8 cellular contexts compared by ENCODE assay signal in the genomic region with DNA sequence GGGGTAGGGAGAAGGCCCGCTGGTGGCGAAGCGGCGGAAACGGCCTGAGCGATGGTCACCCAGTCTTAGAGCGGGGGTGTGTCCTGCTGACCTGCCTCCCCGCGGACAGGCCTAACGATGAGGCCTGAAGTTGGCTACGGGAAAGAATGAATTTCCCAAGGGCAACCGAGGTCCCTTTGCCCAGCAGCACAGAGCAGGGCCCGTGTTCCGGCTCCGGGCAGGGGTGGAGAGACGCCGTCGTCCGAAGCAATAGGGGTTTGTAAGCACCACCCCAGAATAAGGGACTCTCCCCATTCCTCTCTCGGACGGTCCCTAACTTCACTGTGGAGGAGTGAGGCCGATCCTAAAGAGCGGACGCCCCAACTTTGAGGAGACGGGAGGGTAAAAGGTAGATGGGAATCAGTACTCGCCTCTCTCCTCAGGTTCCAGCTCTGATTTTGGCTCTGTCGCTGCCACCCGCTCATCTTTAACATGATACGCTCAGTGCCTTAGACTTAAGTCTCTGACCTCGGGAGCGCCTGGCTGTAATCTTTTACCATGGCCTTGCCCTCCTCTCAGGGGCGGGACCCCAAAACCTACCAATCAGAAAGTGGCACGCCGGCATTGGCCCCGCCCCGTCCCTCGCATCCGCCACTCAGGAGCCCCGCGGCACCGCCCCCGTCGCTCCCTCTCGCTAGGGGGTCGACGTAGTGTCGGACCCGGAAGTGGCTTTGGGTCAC. TPM values are rescaled to one million over a fixed set of nuclear protein-coding genes. Genes with fewer than 3 reads are reported as not detected.
DNase-seq lines count a peak whose midpoint lies in the region; ATAC-seq and TF ChIP-seq lines count a peak whose summit lies in the region.

A gene with protein sequence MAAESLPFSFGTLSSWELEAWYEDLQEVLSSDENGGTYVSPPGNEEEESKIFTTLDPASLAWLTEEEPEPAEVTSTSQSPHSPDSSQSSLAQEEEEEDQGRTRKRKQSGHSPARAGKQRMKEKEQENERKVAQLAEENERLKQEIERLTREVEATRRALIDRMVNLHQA (minus strand): TSS at position 507 of the 719 bp plus-strand sequence. CDS start 3,108 bp downstream, outside the sequence.

- peak within 1 kb of the TSS; percentile 83 for H3K4me3 ChIP-seq in H7 (ENCODE audit: insufficient read depth, low read depth, low read length)

- H3K9me3 ChIP-seq in ES-I3 (ENCODE audit: control insufficient read depth, insufficient read depth, low read length) = no peaks in the 10 kb centered on the region

- no peak for TF ChIP-seq CTCF in nephron (IDR thresholded peaks at IDR 0.05; ENCODE audit: unreplicated experiment in 3 of 3)

- H3K36me3 ChIP-seq in ES-I3 (ENCODE audit: insufficient read depth, low read length) = peaks cover 36% of the 10 kb centered on the region
- H3K36me3 ChIP-seq in H7 (replicated peaks; ENCODE audit: control insufficient read depth, insufficient read depth, low read length) = peaks cover 33% of the 10 kb centered on the region

- no peaks in the 10 kb centered on the region; the same call in 1 of the 2 replicates for H3K4me1 ChIP-seq in ES-I3 (ENCODE audit: insufficient read depth, low read length)

- peak within 1 kb of the TSS; percentile 99 to 100 (median 99) for H3K27ac Mint-ChIP-seq in nephron

- H3K4me3 Mint-ChIP-seq in nephron = peak within 1 kb of the TSS; percentile 95 to 100 (median 98)

- H3K9ac ChIP-seq in ES-I3 (ENCODE audit: low read depth, low read length) = peak within 1 kb of the TSS; percentile 98

- DNase-seq in H7 (no peak), M059J (ENCODE audit: low read depth) (peak; percentile 98), fibroblast of peridontal ligament (ENCODE audit: extremely low read depth) (peak; percentile 98)
- peak; percentile 100 for DNase-seq in activated T-helper 9 cell treated with anti-CD3 and anti-CD28 coated beads, Interleukin-2, amount 50 U/mL, for 16 hours (ENCODE audit: low read depth)
- peak; percentile 100 for DNase-seq in stimulated activated naive CD8-positive, alpha-beta T cell treated with anti-CD3 and anti-CD28 coated beads, Interleukin-15, Interleukin-2, amounts not matched to agents 100 U/mL and 50 U/mL, for 24 hours

- H3K9me3 Mint-ChIP-seq in nephron = no peaks in the 10 kb centered on the region

- peak; percentile 99 for TF ChIP-seq POLR2A in Raji (IDR thresholded peaks at IDR 0.05; ENCODE audit: insufficient read depth, low read depth, low read length)

- H3K4me1 Mint-ChIP-seq in nephron = peaks cover 53% of the 10 kb centered on the region

- no peaks in the 10 kb centered on the region for H3K27me3 ChIP-seq in H7 (ENCODE audit: control insufficient read depth, insufficient read depth, low read length)

- H3K36me3 Mint-ChIP-seq in nephron (ENCODE audit: low read depth) = peaks cover 51% of the 10 kb centered on the region

- peak; percentile 81 for ATAC-seq in stimulated activated naive CD8-positive, alpha-beta T cell treated with anti-CD3 and anti-CD28 coated beads, Interleukin-15, Interleukin-2, amounts not matched to agents 100 U/mL and 50 U/mL, for 24 hours

- H3K27me3 Mint-ChIP-seq in nephron (ENCODE audit: low read depth) = no peaks in the 10 kb centered on the region

RNA-seq across cellular contexts. Expression of the gene that starts here (rescaled TPM):
- total RNA-seq in H7 (2014; rRNA removed; shearing (Covaris generic)) = 7.1 and 8.3 TPM in 2 replicates
- 39.3 and 45.9 TPM in 2 replicates for total RNA-seq in M059J (2014; rRNA removed; shearing (Covaris generic))
